ENCODE assay signal across 9 cellular contexts in genomic region chr19:46218160-46218559, GRCh38. TPM values are rescaled to one million over a fixed set of nuclear protein-coding genes. Genes with fewer than 3 reads are reported as not detected.
DNase-seq lines count a peak whose midpoint lies in the region; ATAC-seq, FAIRE-seq and TF ChIP-seq lines count a peak whose summit lies in the region.
"Had no signal": no experiment of that assay in that cellular context is flagged by ENCODE, and none has a peak within 500 bp of the region (broad histone marks: within the 10 kb centered on the region; RNA-seq: fewer than 3 reads in every experiment).

No MANE protein-coding gene starts in this region.

- H4K12ac ChIP-seq in trophoblast cell (ENCODE audit: low read depth, low read length) = no peak overlapping the region

- no peak overlapping the region for H3K4ac ChIP-seq in trophoblast cell (ENCODE audit: low read depth, low read length)

- no peaks in the 10 kb centered on the region for H3K79me2 ChIP-seq in trophoblast cell (ENCODE audit: control insufficient read depth, insufficient read depth, low read length, poor library complexity)

- no peak overlapping the region for H2BK12ac ChIP-seq in trophoblast cell (ENCODE audit: low read length)

- H3K4me1 ChIP-seq in trophoblast cell (ENCODE audit: control insufficient read depth in 1 of 2, insufficient read depth in 2 of 2, low read length in 2 of 2) = peaks cover 0 to 2% of the 10 kb centered on the region in 2 experiments

- peak; percentile 92 for FAIRE-seq in bronchial epithelial cell (lab: Jason Lieb, UNC)

- H2BK5ac ChIP-seq in trophoblast cell (ENCODE audit: low read depth, low read length, poor library complexity) = no peak overlapping the region

- H3K9ac ChIP-seq in trophoblast cell (ENCODE audit: low read length) = no peak overlapping the region

- no peak overlapping the region for H3K14ac ChIP-seq in trophoblast cell (ENCODE audit: low read length)

- H3K18ac ChIP-seq in trophoblast cell (ENCODE audit: low read length) = no peak overlapping the region

- H4K8ac ChIP-seq in trophoblast cell (ENCODE audit: low read depth, low read length) = no peak overlapping the region

- H3K4me3 ChIP-seq in bronchial epithelial cell (ENCODE audit: low read depth, low read length) (no peak overlapping the region), trophoblast cell (ENCODE audit: low read depth, low read length) (no peak overlapping the region)
- H3K4me3 ChIP-seq: PC-9 had no signal

- no peaks in the 10 kb centered on the region for H3K9me3 ChIP-seq in trophoblast cell (ENCODE audit: insufficient read depth, low read depth, low read length)

- H4K91ac ChIP-seq in trophoblast cell (ENCODE audit: low read depth, low read length) = no peak overlapping the region

- H2AFZ ChIP-seq in trophoblast cell (ENCODE audit: insufficient read depth, low read length, poor library complexity) = no peak overlapping the region
- H2AFZ ChIP-seq: PC-9 had no signal

- H3K4me2 ChIP-seq in trophoblast cell (ENCODE audit: low read length) = no peak overlapping the region
- H3K4me2 ChIP-seq: PC-9 had no signal

- no peak for ATAC-seq in HG02852 (IDR thresholded peaks at IDR 0.05; ENCODE audit: unreplicated experiment)
- no peak for ATAC-seq in GM19035 (IDR thresholded peaks at IDR 0.05; ENCODE audit: unreplicated experiment)

- H3K27me3 ChIP-seq in bronchial epithelial cell (ENCODE audit: control insufficient read depth, insufficient read depth, low read length) (peaks cover 4% of the 10 kb centered on the region), trophoblast cell (ENCODE audit: insufficient read depth, low read length) (no peaks in the 10 kb centered on the region)

- peak; percentile 38 for DNase-seq in HK-2 (ENCODE audit: unreplicated experiment)
- DNase-seq in RKO (ENCODE audit: low spot score) = peak; percentile 58
- DNase-seq in bronchial epithelial cell (ENCODE audit: low read depth) = peak; percentile 32
- DNase-seq in trophoblast cell = peak; percentile 74 to 87
- no peak for DNase-seq in NCI-H1694 treated with DMSO at 0.1 percent for 48 hours (lab: John Stamatoyannopoulos, UW)
- DNase-seq: aorta, PC-9 had no signal

- H3K23ac ChIP-seq in trophoblast cell (ENCODE audit: low read length) = no peak overlapping the region

- H3K36me3 ChIP-seq in bronchial epithelial cell (ENCODE audit: control insufficient read depth, insufficient read depth, low read length) (no peaks in the 10 kb centered on the region), trophoblast cell (ENCODE audit: control insufficient read depth in 1 of 2, insufficient read depth in 2 of 2, low read length in 2 of 2) (no peaks in the 10 kb centered on the region)

- H3K27ac ChIP-seq in trophoblast cell (ENCODE audit: low read depth, low read length) = no peak overlapping the region
- H3K27ac ChIP-seq: PC-9 had no signal

- H2AK5ac ChIP-seq in trophoblast cell (ENCODE audit: low read length) = no peak overlapping the region

- H3K79me1 ChIP-seq in trophoblast cell (ENCODE audit: low read length) = peaks cover under 1% of the 10 kb centered on the region

- no CpG with 5 or more reads among the region's 6 CpGs for WGBS in trophoblast cell (ENCODE audit: extremely low coverage, insufficient coverage, insufficient read length)

- no peak for TF ChIP-seq CTCF in bronchial epithelial cell (IDR thresholded peaks at IDR 0.05; ENCODE audit: insufficient read depth, low read length, severe bottlenecking)

- no peak overlapping the region for H2BK120ac ChIP-seq in trophoblast cell (ENCODE audit: insufficient read depth, low read length, poor library complexity)

RNA-seq across cellular contexts. Expression of gene IGFL1, which starts 11.4 kb away (rescaled TPM):
- total RNA-seq in bronchial epithelial cell = not detected in 2 replicates
- polyA plus RNA-seq in trophoblast cell (2013) = 0.29 and 0.38 TPM in 2 replicates
- total RNA-seq: aorta had no signal
- polyA plus RNA-seq: aorta had no signal
